23 cellular contexts compared by ENCODE assay signal in the genomic region with DNA sequence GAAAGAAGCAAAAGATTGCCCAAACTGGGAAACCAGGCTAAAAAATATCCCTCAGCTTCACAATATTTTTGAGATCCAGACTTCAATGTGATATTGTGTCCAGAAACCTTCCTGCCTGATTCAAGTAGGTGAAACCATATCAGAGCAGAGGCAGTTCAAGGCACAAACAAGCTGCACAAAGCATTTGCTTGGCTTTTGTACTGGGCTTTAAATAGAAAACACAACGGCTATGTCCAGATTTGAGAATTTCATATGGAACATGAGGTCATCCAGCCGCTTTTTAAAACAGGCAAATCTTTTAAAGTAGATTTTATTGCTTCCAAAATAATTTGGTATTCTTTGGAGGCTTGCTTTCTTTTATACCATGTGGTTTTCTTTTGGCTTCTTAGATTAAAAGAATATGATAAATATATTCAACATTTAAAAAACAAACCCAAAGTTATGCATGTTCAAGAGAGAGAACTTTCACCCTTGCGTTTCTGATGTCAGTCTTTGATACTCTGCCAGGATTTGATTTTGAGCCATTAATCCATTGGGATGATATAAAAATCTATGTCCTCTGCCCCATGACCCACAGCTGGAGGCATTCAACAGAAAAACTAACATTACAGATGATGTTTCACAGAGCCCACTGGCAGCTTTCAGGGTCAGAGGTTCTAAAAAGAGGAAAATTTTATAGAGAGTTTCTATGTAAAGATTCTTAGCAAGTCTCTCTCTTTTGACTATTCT.
"Had no signal": no experiment of that assay in that cellular context is flagged by ENCODE, and none has a peak within 500 bp of the region (broad histone marks: within the 10 kb centered on the region; RNA-seq: fewer than 3 reads in every experiment).

No MANE protein-coding gene starts in this region.

- H3K9me3 ChIP-seq: breast epithelium, gastroesophageal sphincter, lower lobe of right lung, suprapubic skin, tibial nerve had no signal

- H3K9ac ChIP-seq: neural progenitor cell had no signal

- DNase-seq: activated CD4-positive, alpha-beta T cell treated with anti-CD3 and anti-CD28 coated beads for 4 hours; activated CD4-positive, alpha-beta T cell treated with anti-CD3 and anti-CD28 coated beads, Interleukin-2, amount 50 U/mL, for 48 hours; activated CD4-positive, CD25-positive, alpha-beta regulatory T cell; activated CD8-positive, alpha-beta memory T cell treated with anti-CD3 and anti-CD28 coated beads, Interleukin-2, amount 50 U/mL, for 48 hours; activated naive CD4-positive, alpha-beta T cell; activated T-cell treated with anti-CD3 and anti-CD28 coated beads, Interleukin-2, amount 50 U/mL, for 4 hours; cerebellar nuclear complex; cortex of kidney; endodermal cell; lower lobe of right lung; mesendoderm; naive thymus-derived CD4-positive, alpha-beta T cell; stimulated activated CD4-positive, alpha-beta T cell treated with anti-CD3 and anti-CD28 coated beads, Interleukin-12 subunit alpha, Interleukin-12 subunit beta, amount 100 ng/mL, for 4 hours; stimulated activated naive CD8-positive, alpha-beta T cell treated with anti-CD3 and anti-CD28 coated beads, Interleukin-15, amount 100 ng/mL, for 72 hours; T-helper 9 cell had no signal

- H3K4me1 ChIP-seq: breast epithelium, gastroesophageal sphincter, lower lobe of right lung, suprapubic skin had no signal

- H3K27me3 ChIP-seq: breast epithelium, gastroesophageal sphincter, neural progenitor cell, suprapubic skin, tibial nerve had no signal

- H3K4me3 ChIP-seq: breast epithelium, gastroesophageal sphincter, lower lobe of right lung, neural progenitor cell, suprapubic skin, tibial nerve had no signal

- ATAC-seq: activated T-cell treated with anti-CD3 and anti-CD28 coated beads, Interleukin-2, amount 50 U/mL, for 4 hours; gastroesophageal sphincter; lower lobe of right lung; naive thymus-derived CD4-positive, alpha-beta T cell; stimulated activated effector memory CD8-positive, alpha-beta T cell treated with anti-CD3 and anti-CD28 coated beads, Interleukin-12 subunit alpha, Interleukin-12 subunit beta, amount 100 ng/mL, for 72 hours; stimulated activated naive CD8-positive, alpha-beta T cell treated with anti-CD3 and anti-CD28 coated beads, Interleukin-15, amount 100 ng/mL, for 72 hours had no signal

- FAIRE-seq: astrocyte had no signal

- H3K36me3 ChIP-seq: breast epithelium, gastroesophageal sphincter, lower lobe of right lung, suprapubic skin, tibial nerve had no signal

- H3K4me2 ChIP-seq: neural progenitor cell had no signal

- H3K27ac ChIP-seq: breast epithelium, epithelial cell of prostate, gastroesophageal sphincter, lower lobe of right lung, neural progenitor cell, suprapubic skin had no signal
